31 cellular contexts compared by ENCODE assay signal in the genomic region with DNA sequence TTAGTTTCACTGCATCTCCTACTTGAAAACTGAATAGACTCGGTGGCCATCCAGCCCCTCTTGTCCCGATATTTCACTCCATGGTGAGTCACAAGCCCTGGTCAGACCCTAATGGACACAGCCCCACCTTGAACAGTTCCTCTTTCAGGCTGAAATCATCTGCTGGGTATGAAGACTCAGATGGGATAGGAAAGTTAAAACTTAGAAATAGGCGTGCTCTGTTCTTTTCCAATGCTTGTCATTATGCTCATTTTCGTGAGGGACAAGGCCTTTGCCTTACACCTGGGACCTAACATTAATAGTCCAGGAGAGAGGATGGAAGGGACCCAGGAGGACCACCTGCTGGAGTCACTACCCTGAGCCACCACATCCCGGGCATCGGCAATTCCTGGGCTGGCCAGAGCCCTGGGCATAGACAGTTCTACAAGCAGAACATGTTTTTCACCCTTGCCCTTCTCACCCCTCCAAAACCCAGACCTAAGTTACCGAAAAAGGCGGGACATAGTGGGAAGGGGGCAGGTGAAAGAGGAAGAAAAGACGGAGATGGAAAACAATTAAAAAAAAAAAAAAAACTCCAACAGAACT.
"Had no signal": no experiment of that assay in that cellular context is flagged by ENCODE, and none has a peak within 500 bp of the region (broad histone marks: within the 10 kb centered on the region; RNA-seq: fewer than 3 reads in every experiment).

No MANE protein-coding gene starts in this region.

- H3K36me3 Mint-ChIP-seq: activated CD4-positive, alpha-beta memory T cell treated with anti-CD3 and anti-CD28 coated beads for 36 hours; activated naive CD4-positive, alpha-beta T cell treated with anti-CD3 and anti-CD28 coated beads, Interleukin-2, amount 10 ng/mL, durations not matched to agents 7 days and 5 days; activated naive CD8-positive, alpha-beta T cell treated with anti-CD3 and anti-CD28 coated beads, Interleukin-2, amount 10 ng/mL, durations not matched to agents 7 days and 5 days; immature natural killer cell had no signal

- H3K36me3 ChIP-seq: upper lobe of right lung, WERI-Rb-1 had no signal

- H3K4me3 Mint-ChIP-seq: activated CD4-positive, alpha-beta memory T cell treated with anti-CD3 and anti-CD28 coated beads for 36 hours; activated CD4-positive, alpha-beta T cell treated with anti-CD3 and anti-CD28 coated beads, Interleukin-2, amount 10 ng/mL, durations not matched to agents 24 days and 14 days; activated naive CD4-positive, alpha-beta T cell treated with anti-CD3 and anti-CD28 coated beads, Interleukin-2, amount 10 ng/mL, durations not matched to agents 7 days and 5 days; activated naive CD8-positive, alpha-beta T cell treated with anti-CD3 and anti-CD28 coated beads, Interleukin-2, amount 10 ng/mL, durations not matched to agents 7 days and 5 days; activated T-helper 1 cell treated with anti-CD3 and anti-CD28 coated beads, Interleukin-12 subunit alpha, Interleukin-12 subunit beta, Interleukin-2, Interleukin-4 antibody, amounts not matched to agents 30 ng/mL and 10 ng/mL and 1 ng/mL, durations not matched to agents 14 hours and 24 hours and 36 hours; immature natural killer cell; naive thymus-derived CD4-positive, alpha-beta T cell; stimulated activated naive CD8-positive, alpha-beta T cell treated with anti-CD3 and anti-CD28 coated beads, Interleukin-15, Interleukin-2, amounts not matched to agents 100 ng/mL and 50 ng/mL, for 24 hours; T-helper 1 cell treated with Interleukin-12 subunit alpha and Interleukin-12 subunit beta and Interleukin-4 antibody, amounts not matched to agents 30 μg/mL and 1 μg/mL, for 36 hours had no signal

- DNase-seq: activated CD4-positive, alpha-beta memory T cell treated with anti-CD3 and anti-CD28 coated beads for 36 hours; activated CD4-positive, alpha-beta T cell treated with anti-CD3 and anti-CD28 coated beads, Interleukin-2, amount 10 ng/mL, durations not matched to agents 24 days and 14 days; activated CD4-positive, CD25-positive, alpha-beta regulatory T cell treated with anti-CD3 and anti-CD28 coated beads, Interleukin-2, amount 50 U/mL, for 72 hours; activated CD8-positive, alpha-beta memory T cell treated with anti-CD3 and anti-CD28 coated beads, Interleukin-2, amount 50 U/mL, for 4 hours; activated effector memory CD4-positive, alpha-beta T cell treated with anti-CD3 and anti-CD28 coated beads, Interleukin-2, amount 50 U/mL, for 16 hours; activated naive CD4-positive, alpha-beta T cell treated with anti-CD3 and anti-CD28 coated beads, Interleukin-2, amount 10 ng/mL, durations not matched to agents 7 days and 5 days; activated naive CD8-positive, alpha-beta T cell treated with anti-CD3 and anti-CD28 coated beads, Interleukin-2, amount 10 ng/mL, durations not matched to agents 7 days and 5 days; activated T-cell treated with anti-CD3 and anti-CD28 coated beads, Interleukin-2, amount 50 U/mL, for 1 hour; brain microvascular endothelial cell; caudate nucleus; foreskin fibroblast; head of caudate nucleus; hypothalamus; immature natural killer cell; midbrain; naive thymus-derived CD4-positive, alpha-beta T cell; occipital lobe; stimulated activated CD4-positive, alpha-beta T cell treated with anti-CD3 and anti-CD28 coated beads, Interleukin-12 subunit alpha, Interleukin-12 subunit beta, amount 100 ng/mL, for 4 hours; stimulated activated CD4-positive, alpha-beta T cell treated with anti-CD3 and anti-CD28 coated beads, Interleukin-4, amount 100 ng/mL, for 1 hour; substantia nigra; T-helper 9 cell; upper lobe of right lung; WERI-Rb-1 had no signal

- FAIRE-seq: astrocyte, TTC549 had no signal

- H3K27me3 ChIP-seq: brain microvascular endothelial cell, upper lobe of right lung had no signal

- H3K27me3 Mint-ChIP-seq: activated CD4-positive, alpha-beta memory T cell treated with anti-CD3 and anti-CD28 coated beads for 36 hours; activated CD4-positive, alpha-beta T cell treated with anti-CD3 and anti-CD28 coated beads, Interleukin-2, amount 10 ng/mL, durations not matched to agents 24 days and 14 days; activated naive CD4-positive, alpha-beta T cell treated with anti-CD3 and anti-CD28 coated beads, Interleukin-2, amount 10 ng/mL, durations not matched to agents 7 days and 5 days; activated naive CD8-positive, alpha-beta T cell treated with anti-CD3 and anti-CD28 coated beads, Interleukin-2, amount 10 ng/mL, durations not matched to agents 7 days and 5 days; stimulated activated naive CD8-positive, alpha-beta T cell treated with anti-CD3 and anti-CD28 coated beads, Interleukin-15, Interleukin-2, amounts not matched to agents 100 ng/mL and 50 ng/mL, for 24 hours had no signal

- H3K4me3 ChIP-seq: skin epidermis, upper lobe of right lung had no signal

- H3K9me3 ChIP-seq: upper lobe of right lung had no signal

- H3K9me3 Mint-ChIP-seq: activated CD4-positive, alpha-beta memory T cell treated with anti-CD3 and anti-CD28 coated beads for 36 hours; activated CD4-positive, alpha-beta T cell treated with anti-CD3 and anti-CD28 coated beads, Interleukin-2, amount 10 ng/mL, durations not matched to agents 24 days and 14 days; activated naive CD4-positive, alpha-beta T cell treated with anti-CD3 and anti-CD28 coated beads, Interleukin-2, amount 10 ng/mL, durations not matched to agents 7 days and 5 days; activated T-helper 1 cell treated with anti-CD3 and anti-CD28 coated beads, Interleukin-12 subunit alpha, Interleukin-12 subunit beta, Interleukin-2, Interleukin-4 antibody, amounts not matched to agents 30 ng/mL and 10 ng/mL and 1 ng/mL, durations not matched to agents 14 hours and 24 hours and 36 hours; stimulated activated naive CD8-positive, alpha-beta T cell treated with anti-CD3 and anti-CD28 coated beads, Interleukin-15, Interleukin-2, amounts not matched to agents 100 ng/mL and 50 ng/mL, for 24 hours; T-helper 1 cell treated with Interleukin-12 subunit alpha and Interleukin-12 subunit beta and Interleukin-4 antibody, amounts not matched to agents 30 μg/mL and 1 μg/mL, for 36 hours had no signal

- ATAC-seq: esophagus mucosa; naive thymus-derived CD4-positive, alpha-beta T cell; sciatic nerve; upper lobe of right lung had no signal

- H3K27ac Mint-ChIP-seq: activated CD4-positive, alpha-beta memory T cell treated with anti-CD3 and anti-CD28 coated beads for 36 hours; activated CD4-positive, alpha-beta T cell treated with anti-CD3 and anti-CD28 coated beads, Interleukin-2, amount 10 ng/mL, durations not matched to agents 24 days and 14 days; activated naive CD4-positive, alpha-beta T cell treated with anti-CD3 and anti-CD28 coated beads, Interleukin-2, amount 10 ng/mL, durations not matched to agents 7 days and 5 days; activated naive CD8-positive, alpha-beta T cell treated with anti-CD3 and anti-CD28 coated beads, Interleukin-2, amount 10 ng/mL, durations not matched to agents 7 days and 5 days; activated T-helper 1 cell treated with anti-CD3 and anti-CD28 coated beads, Interleukin-12 subunit alpha, Interleukin-12 subunit beta, Interleukin-2, Interleukin-4 antibody, amounts not matched to agents 30 ng/mL and 10 ng/mL and 1 ng/mL, durations not matched to agents 14 hours and 24 hours and 36 hours; immature natural killer cell; naive thymus-derived CD4-positive, alpha-beta T cell; stimulated activated naive CD8-positive, alpha-beta T cell treated with anti-CD3 and anti-CD28 coated beads, Interleukin-15, Interleukin-2, amounts not matched to agents 100 ng/mL and 50 ng/mL, for 24 hours; T-helper 1 cell treated with Interleukin-12 subunit alpha and Interleukin-12 subunit beta and Interleukin-4 antibody, amounts not matched to agents 30 μg/mL and 1 μg/mL, for 36 hours had no signal

- H3K27ac ChIP-seq: brain microvascular endothelial cell, skin epidermis, upper lobe of right lung, WERI-Rb-1 had no signal

- H3K4me1 Mint-ChIP-seq: activated CD4-positive, alpha-beta T cell treated with anti-CD3 and anti-CD28 coated beads, Interleukin-2, amount 10 ng/mL, durations not matched to agents 24 days and 14 days; activated naive CD4-positive, alpha-beta T cell treated with anti-CD3 and anti-CD28 coated beads, Interleukin-2, amount 10 ng/mL, durations not matched to agents 7 days and 5 days; immature natural killer cell; naive thymus-derived CD4-positive, alpha-beta T cell had no signal
